10 cellular contexts compared by ENCODE assay signal in the genomic region with DNA sequence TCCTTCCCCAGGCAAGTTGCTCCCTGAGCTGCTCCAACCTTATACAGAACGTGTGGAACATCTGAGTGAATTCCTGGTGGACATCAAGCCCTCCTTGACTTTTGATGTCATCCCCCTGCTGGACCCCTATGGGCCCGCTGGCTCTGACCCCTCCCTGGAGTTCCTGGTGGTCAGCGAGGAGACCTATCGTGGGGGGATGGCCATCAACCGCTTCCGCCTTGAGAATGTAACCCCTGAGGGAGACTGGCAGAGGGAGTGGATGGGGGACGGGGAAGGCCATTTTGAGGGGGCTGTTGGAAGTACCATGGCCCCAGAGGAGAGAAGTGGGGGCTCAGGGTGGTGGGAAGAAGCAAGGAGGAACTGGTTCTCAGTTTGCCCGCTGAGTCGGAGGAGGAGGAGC. TPM values are rescaled to one million over a fixed set of nuclear protein-coding genes. Genes with fewer than 3 reads are reported as not detected.
DNase-seq lines count a peak whose midpoint lies in the region; ATAC-seq and TF ChIP-seq lines count a peak whose summit lies in the region.
"Had no signal": no experiment of that assay in that cellular context is flagged by ENCODE, and none has a peak within 500 bp of the region (broad histone marks: within the 10 kb centered on the region; RNA-seq: fewer than 3 reads in every experiment).

No MANE protein-coding gene starts in this region.

- no peak for TF ChIP-seq CTCF in C4-2B (conservative IDR thresholded peaks at IDR 0.05)
- no peak for TF ChIP-seq CTCF in HFFc6 (IDR thresholded peaks at IDR 0.05)
- no peak for TF ChIP-seq CTCF in adrenal gland (IDR thresholded peaks at IDR 0.05)
- no peak for TF ChIP-seq CTCF in natural killer cell (IDR thresholded peaks at IDR 0.05)

- H3K9me3 Mint-ChIP-seq in HFFc6 (peaks cover 4% of the 10 kb centered on the region; the same call in 1 of the 2 replicates), natural killer cell (no peaks in the 10 kb centered on the region)

- peaks cover 35 to 43% of the 10 kb centered on the region in 2 donors for H3K4me1 ChIP-seq in adrenal gland (replicated peaks in 1 of 2)

- no peak for ATAC-seq in natural killer cell
- ATAC-seq in GM21619 (IDR thresholded peaks at IDR 0.05; ENCODE audit: unreplicated experiment) = no peak
- ATAC-seq in HG02973 (IDR thresholded peaks at IDR 0.05; ENCODE audit: unreplicated experiment) = no peak
- ATAC-seq: right cardiac atrium had no signal

- H3K27me3 ChIP-seq in adrenal gland = no peaks in the 10 kb centered on the region

- H3K27ac ChIP-seq in C4-2B (peak overlapping the region; percentile 93), adrenal gland (peak overlapping the region in 4 of 5 donors; percentile 81 to 92 (median 88))

- DNase-seq in HFFc6 (no peak), adrenal gland (no peak), natural killer cell (no peak), NCI-H446 (lab: John Stamatoyannopoulos, UW) (no peak), dermis blood vessel endothelial cell (no peak)
- DNase-seq: effector CD4-positive, alpha-beta T cell; right cardiac atrium had no signal

- peaks cover 55% of the 10 kb centered on the region for H3K4me1 Mint-ChIP-seq in HFFc6 (ENCODE audit: low read depth)
- H3K4me1 Mint-ChIP-seq in natural killer cell = peaks cover 42 to 47% of the 10 kb centered on the region in 2 donors

- 75 to 85% (median 78%) methylated on average over 9 of the region's 9 CpGs for WGBS in adrenal gland, 4 donors

- no peak for TF ChIP-seq POLR2A in adrenal gland (IDR thresholded peaks at IDR 0.05)

- H3K27me3 Mint-ChIP-seq in HFFc6 (ENCODE audit: insufficient read depth) (peaks cover 2% of the 10 kb centered on the region; the same call in 1 of the 2 replicates), natural killer cell (ENCODE audit: low read depth in 2 of 2) (no peaks in the 10 kb centered on the region)

- H3K27ac Mint-ChIP-seq in HFFc6 (peak overlapping the region; percentile 90), natural killer cell (peak overlapping the region; percentile 48 to 94)

- H3K36me3 Mint-ChIP-seq in HFFc6 (ENCODE audit: low read depth) (peaks cover 37% of the 10 kb centered on the region), natural killer cell (no peaks in the 10 kb centered on the region)

- intact Hi-C loops in adrenal gland (cut with DNase I) (no loop called here), natural killer cell (cut with micrococcal nuclease) (loop anchor here (2.0 kb wide), 1 partner anchor 15 kb away; no protein-coding TSS in a partner anchor)

- H3K36me3 ChIP-seq in adrenal gland (replicated peaks in 1 of 2) = peaks cover 0 to 27% of the 10 kb centered on the region in 2 donors

- H3K4me3 Mint-ChIP-seq in HFFc6 = peak overlapping the region; percentile 92
- peak overlapping the region; percentile 77 for H3K4me3 Mint-ChIP-seq in natural killer cell

- H3K9me3 ChIP-seq in adrenal gland (replicated peaks in 1 of 3) = no peaks in the 10 kb centered on the region

- H3K4me3 ChIP-seq in adrenal gland = no peak overlapping the region

RNA-seq across cellular contexts. Expression of a gene that starts 2.0 kb away (rescaled TPM):
- 10 to 100 TPM; 64.6 to 77.6 (median 71.1) TPM for total RNA-seq in HFFc6 (2021; fragmentation: NEBNext Ultra II Directional; extraction: Animal tissue kit (Norgen Biotek cat#: 25700))
- total RNA-seq in adrenal gland = 100 to 1,000 TPM in 4 of 8 donors, 10 to 100 TPM in 4; 55.9 to 148 (median 91.8) TPM
- polyA plus RNA-seq in adrenal gland = 100 to 1,000 TPM in 2 of 3 donors, 10 to 100 TPM in 1; 65.5 to 192 (median 130) TPM
- 10 to 100 TPM; 61.1 to 67.8 (median 62.3) TPM for total RNA-seq in natural killer cell
- 9.5 and 33.9 TPM in 2 replicates for total RNA-seq in dermis blood vessel endothelial cell

RNA-seq across cellular contexts. Expression of a gene that starts 3.0 kb away (rescaled TPM):
- 10 to 100 TPM; 40.7 to 48.3 (median 47.0) TPM for total RNA-seq in HFFc6 (2021; fragmentation: NEBNext Ultra II Directional; extraction: Animal tissue kit (Norgen Biotek cat#: 25700))
- 10 to 100 TPM; 34.2 to 58.8 (median 47.1) TPM for total RNA-seq in adrenal gland
- polyA plus RNA-seq in adrenal gland = 10 to 100 TPM; 46.0 to 95.0 (median 52.6) TPM
- total RNA-seq in natural killer cell = 10 to 100 TPM; 38.9 to 58.2 (median 42.6) TPM
- 33.0 and 34.5 TPM in 2 replicates for total RNA-seq in dermis blood vessel endothelial cell

RNA-seq across cellular contexts. Expression of a gene that starts 11.2 kb away (rescaled TPM):
- total RNA-seq in HFFc6 (2021; fragmentation: NEBNext Ultra II Directional; extraction: Animal tissue kit (Norgen Biotek cat#: 25700)) = 1 to 10 TPM in 4 of 6 experiments, under 1 TPM in 2; 0.66 to 1.5 (median 1.1) TPM
- total RNA-seq in adrenal gland (1 to 10 TPM in 7 of 8 donors, under 1 TPM in 1; 0.60 to 3.0 (median 2.1) TPM), natural killer cell (1 to 10 TPM in 2 of 3 donors, under 1 TPM in 1; 0.68 to 1.6 (median 1.2) TPM), dermis blood vessel endothelial cell (0.23 and 0.34 TPM in 2 replicates)
- 1 to 10 TPM in 2 of 3 donors, under 1 TPM in 1; 0.22 to 7.6 (median 3.6) TPM for polyA plus RNA-seq in adrenal gland

RNA-seq across cellular contexts. Expression of a gene that starts 13.6 kb away (rescaled TPM):
- 10 to 100 TPM in 5 of 6 experiments, 1 to 10 TPM in 1; 7.3 to 18.2 (median 16.0) TPM for total RNA-seq in HFFc6 (2021; fragmentation: NEBNext Ultra II Directional; extraction: Animal tissue kit (Norgen Biotek cat#: 25700))
- 1 to 10 TPM in 7 of 8 donors, not detected in 1; 1.2 to 2.3 (median 1.8) TPM for total RNA-seq in adrenal gland
- polyA plus RNA-seq in adrenal gland = 1 to 10 TPM; 3.1 to 3.9 (median 3.5) TPM
- total RNA-seq in natural killer cell = 1 to 10 TPM; 5.0 to 6.2 (median 5.7) TPM
- 4.9 and 5.5 TPM in 2 replicates for total RNA-seq in dermis blood vessel endothelial cell

RNA-seq across cellular contexts. Expression of a gene that starts 27.9 kb away (rescaled TPM):
- 10 to 100 TPM; 38.7 to 43.1 (median 39.9) TPM for total RNA-seq in HFFc6 (2021; fragmentation: NEBNext Ultra II Directional; extraction: Animal tissue kit (Norgen Biotek cat#: 25700))
- 100 to 1,000 TPM in 1 of 8 donors, 10 to 100 TPM in 7; 44.9 to 115 (median 66.1) TPM for total RNA-seq in adrenal gland
- polyA plus RNA-seq in adrenal gland = 10 to 100 TPM; 12.4 to 47.4 (median 39.5) TPM
- 10 to 100 TPM; 34.8 to 44.3 (median 36.4) TPM for total RNA-seq in natural killer cell
- 44.9 and 53.3 TPM in 2 replicates for total RNA-seq in dermis blood vessel endothelial cell
